8 cellular contexts compared by ENCODE assay signal in the genomic region with DNA sequence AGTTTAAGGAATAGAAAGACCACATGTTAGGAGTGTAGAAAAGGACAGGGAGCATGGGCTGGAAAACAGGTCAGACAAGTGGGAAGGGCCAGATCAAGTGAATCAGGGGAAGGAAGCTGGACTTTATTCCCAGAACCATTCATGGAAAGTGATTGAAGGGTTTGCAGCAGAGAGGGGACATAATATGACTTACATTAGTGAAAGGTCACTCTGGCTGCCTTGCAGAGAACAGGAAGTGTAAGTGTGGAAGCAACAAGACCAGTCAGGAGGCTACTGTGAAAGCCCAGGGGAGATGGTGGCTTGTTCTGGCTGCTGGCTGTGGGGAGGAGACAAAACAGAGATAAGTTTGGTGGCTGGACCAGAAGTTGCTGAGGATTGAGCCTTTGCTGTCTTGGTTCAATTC.
DNase-seq lines count a peak whose midpoint lies in the region; ATAC-seq, FAIRE-seq and TF ChIP-seq lines count a peak whose summit lies in the region.

No MANE protein-coding gene starts in this region.

- TF ChIP-seq EP300 in K562 (IDR thresholded peaks at IDR 0.05; ENCODE audit: low read length) = no peak

- no peaks in the 10 kb centered on the region for H3K9me1 ChIP-seq in K562 (ENCODE audit: control insufficient read depth, insufficient read depth, low read length)

- H3K4me2 ChIP-seq in K562 (ENCODE audit: insufficient read depth, low read length) = no peak overlapping the region

- intact Hi-C loops in K562 (cut with micrococcal nuclease) (no loop called here), psoas muscle (cut with DNase I) (no loop called here)

- no TSS peak for BruUV-seq in K562 (replicated peaks; lab: Mats Ljungman, UMichigan)

- H3K4me1 ChIP-seq in BE2C (no peaks in the 10 kb centered on the region; the same call in 1 of the 2 replicates), K562 (replicated peaks in 1 of 2; ENCODE audit: control insufficient read depth in 2 of 2, insufficient read depth in 2 of 2, low read length in 2 of 2) (peaks cover 4 to 15% of the 10 kb centered on the region in 2 experiments), psoas muscle (no peaks in the 10 kb centered on the region), foreskin keratinocyte (no peaks in the 10 kb centered on the region)

- no peak for TF ChIP-seq CTCF in BE2C (IDR thresholded peaks at IDR 0.05; ENCODE audit: low read depth, low read length)
- no peak for TF ChIP-seq CTCF in K562 (IDR thresholded peaks at IDR 0.05 in 2 of 3, conservative IDR thresholded peaks at IDR 0.05 in 1 of 3; ENCODE audit: insufficient read depth in 2 of 3, low read depth in 1 of 3, low read length in 3 of 3)
- TF ChIP-seq CTCF in psoas muscle (IDR thresholded peaks at IDR 0.05) = no peak
- TF ChIP-seq CTCF in foreskin keratinocyte (conservative IDR thresholded peaks at IDR 0.05) = no peak

- H3K9me3 ChIP-seq in BE2C (no peaks in the 10 kb centered on the region), K562 (replicated peaks; ENCODE audit: control insufficient read depth, insufficient read depth, low read depth, low read length) (no peaks in the 10 kb centered on the region), psoas muscle (no peaks in the 10 kb centered on the region)

- TF ChIP-seq POLR2A in K562 (conservative IDR thresholded peaks at IDR 0.05) = no peak

- POLR2A ChIA-PET in K562 (lab: Yijun Ruan, JAX) = interaction anchor here (0.7 kb wide), 1 partner anchor 16 kb away, joined by 5 read pairs; no protein-coding TSS in a partner anchor

- no peak for FAIRE-seq in K562 (lab: Jason Lieb, UNC)

- CTCF ChIA-PET in K562 (lab: Yijun Ruan, JAX; ENCODE audit: low intra/inter-chr PET ratio) = no interaction called here

- H3K9ac ChIP-seq in K562 (ENCODE audit: insufficient read depth in 1 of 2, low read depth in 2 of 2, low read length in 2 of 2) = no peak overlapping the region

- no peaks in the 10 kb centered on the region for H4K20me1 ChIP-seq in K562 (replicated peaks; ENCODE audit: control insufficient read depth, insufficient read depth, low read length)

- no peak for TF ChIP-seq RAD21 in K562 (CRISPR knock-in tag; conservative IDR thresholded peaks at IDR 0.05 in 1 of 2, IDR thresholded peaks at IDR 0.05 in 1 of 2)

- peak; percentile 73 for ATAC-seq in HG03342 (IDR thresholded peaks at IDR 0.05; ENCODE audit: unreplicated experiment)
- peak; percentile 46; the same call in 2 of the 3 replicates for ATAC-seq in K562
- ATAC-seq in psoas muscle = peak in 3 of 4 donors; percentile 37 to 48 (median 42)
- ATAC-seq in foreskin keratinocyte = no peak

- DNase-seq in BE2C (peak; percentile 37), GM19238 (ENCODE audit: insufficient read length, low spot score) (peak; percentile 82), K562 (ENCODE audit: extremely low read depth in 1 of 4, low spot score in 3 of 4) (no peak), psoas muscle (no peak), midbrain (lab: John Stamatoyannopoulos, UW) (no peak), foreskin keratinocyte (no peak), NCI-H2196 treated with DMSO at 0.1 percent for 48 hours (lab: John Stamatoyannopoulos, UW; ENCODE audit: unreplicated experiment) (no peak)

- no peak overlapping the region for H3K4me3 ChIP-seq in BE2C (ENCODE audit: low read depth, low read length)
- H3K4me3 ChIP-seq in K562 = no peak overlapping the region
- no peak overlapping the region for H3K4me3 ChIP-seq in psoas muscle

- in situ Hi-C loops in K562 (cut with MboI) = no loop called here

- H3K79me2 ChIP-seq in K562 (ENCODE audit: control insufficient read depth, insufficient read depth, low read length) = no peaks in the 10 kb centered on the region

- no peaks in the 10 kb centered on the region for H3K27me3 ChIP-seq in BE2C
- H3K27me3 ChIP-seq in K562 (ENCODE audit: control insufficient read depth in 2 of 2, insufficient read depth in 2 of 2, low read length in 2 of 2) = no peaks in the 10 kb centered on the region
- H3K27me3 ChIP-seq in psoas muscle (ENCODE audit: insufficient read depth in 3 of 3, low read length in 2 of 3) = no peaks in the 10 kb centered on the region
- no peaks in the 10 kb centered on the region for H3K27me3 ChIP-seq in foreskin keratinocyte

- H3K36me3 ChIP-seq in BE2C (no peaks in the 10 kb centered on the region), K562 (ENCODE audit: control insufficient read depth, insufficient read depth, low read length) (no peaks in the 10 kb centered on the region), psoas muscle (ENCODE audit: insufficient read depth in 1 of 2, low read depth in 1 of 2) (no peaks in the 10 kb centered on the region)

- H2AFZ ChIP-seq in K562 (ENCODE audit: low read depth, low read length) = peak overlapping the region; percentile 53; the same call in 1 of the 2 replicates

- H3K27ac ChIP-seq in K562 (ENCODE audit: extremely low read depth, low read depth, low read length) = no peak overlapping the region
- H3K27ac ChIP-seq in psoas muscle = peak overlapping the region; percentile 27
- H3K27ac ChIP-seq in foreskin keratinocyte = no peak overlapping the region

TF ChIP-seq in K562, 482 proteins besides CTCF, POLR2A, EP300 and RAD21:
- peak; percentile 45; the same call in 1 of the 2 replicates for TF ChIP-seq SPI1 (IDR thresholded peaks at IDR 0.05; ENCODE audit: borderline replicate concordance, low read depth, low read length)
- TF ChIP-seq, protein P1, sequence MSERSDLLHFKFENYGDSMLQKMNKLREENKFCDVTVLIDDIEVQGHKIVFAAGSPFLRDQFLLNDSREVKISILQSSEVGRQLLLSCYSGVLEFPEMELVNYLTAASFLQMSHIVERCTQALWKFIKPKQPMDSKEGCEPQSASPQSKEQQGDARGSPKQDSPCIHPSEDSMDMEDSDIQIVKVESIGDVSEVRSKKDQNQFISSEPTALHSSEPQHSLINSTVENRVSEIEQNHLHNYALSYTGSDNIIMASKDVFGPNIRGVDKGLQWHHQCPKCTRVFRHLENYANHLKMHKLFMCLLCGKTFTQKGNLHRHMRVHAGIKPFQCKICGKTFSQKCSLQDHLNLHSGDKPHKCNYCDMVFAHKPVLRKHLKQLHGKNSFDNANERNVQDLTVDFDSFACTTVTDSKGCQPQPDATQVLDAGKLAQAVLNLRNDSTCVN (CRISPR knock-in tag; IDR thresholded peaks at IDR 0.05) = no peak

Comparison
In these comparisons a context has a peak if more than half of its experiments do, and no peak if none do; other contexts are left out.
1. DNase-seq: peak in BE2C (single experiment) and GM19238 (single experiment); none in K562 (0 of 4), psoas muscle (0 of 2), midbrain (single experiment), foreskin keratinocyte (0 of 2) and NCI-H2196 treated with DMSO at 0.1 percent for 48 hours (single experiment).